Comparison of ENCODE assay signal across 23 cellular contexts in the genomic region with DNA sequence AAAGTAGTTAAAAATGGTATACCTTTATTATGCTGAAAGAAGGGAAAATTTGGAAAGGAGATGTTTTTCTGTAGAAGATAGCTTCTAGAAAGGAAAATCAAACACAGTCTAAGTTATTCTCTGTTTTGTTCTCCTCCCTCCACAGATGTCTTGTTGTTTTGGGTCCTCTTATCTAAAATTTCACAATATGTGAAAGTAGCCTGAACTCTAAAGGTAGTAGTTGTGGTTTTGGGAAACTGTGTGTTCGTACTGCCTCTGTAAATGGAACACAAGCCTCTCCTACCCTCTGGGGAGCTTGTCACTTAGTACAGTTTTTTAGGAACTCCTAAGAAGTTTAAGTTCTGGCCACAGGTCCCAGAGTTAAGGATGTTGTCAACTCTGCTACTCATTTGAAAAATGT.
A peak's percentile ranks its signal among the peaks of the same experiment; 100 is the strongest.
DNase-seq lines count a peak whose midpoint lies in the region; ATAC-seq and TF ChIP-seq lines count a peak whose summit lies in the region.
"Had no signal": no experiment of that assay in that cellular context is flagged by ENCODE, and none has a peak within 500 bp of the region (broad histone marks: within the 10 kb centered on the region; RNA-seq: fewer than 3 reads in every experiment).

No MANE protein-coding gene starts in this region.

- H3K9me2 ChIP-seq in Karpas-422 (replicated peaks; ENCODE audit: insufficient read depth, low read length): no peaks in the 10 kb centered on the region
- H3K9me2 ChIP-seq: SK-N-SH had no signal

- H4K20me1 ChIP-seq in Karpas-422 (ENCODE audit: insufficient read depth, low read depth, low read length) (no peaks in the 10 kb centered on the region), osteoblast (ENCODE audit: insufficient read depth, low read length) (no peaks in the 10 kb centered on the region)

- H3K27ac ChIP-seq in Karpas-422 (ENCODE audit: low read length) (no peak overlapping the region), osteoblast (ENCODE audit: low read depth, low read length) (peak overlapping the region; percentile 98)
- H3K27ac ChIP-seq: body of pancreas, colonic mucosa, Peyer's patch had no signal

- DNase-seq in activated naive CD4-positive, alpha-beta T cell treated with anti-CD3 and anti-CD28 coated beads for 36 hours: no peak
- DNase-seq in activated naive CD4-positive, alpha-beta T cell treated with anti-CD3 and anti-CD28 coated beads, Interleukin-2, amount 50 U/mL, for 72 hours (ENCODE audit: low spot score in 2 of 2): no peak
- DNase-seq in Karpas-422: no peak
- DNase-seq in amniotic epithelial cell (ENCODE audit: low read depth): peak; percentile 77
- no peak for DNase-seq in osteoblast (ENCODE audit: insufficient read length, low spot score, missing footprints)
- no peak for DNase-seq in T-cell
- DNase-seq in dermis blood vessel endothelial cell: no peak
- no peak for DNase-seq in NCI-H1105 (lab: John Stamatoyannopoulos, UW)
- DNase-seq: activated CD8-positive, alpha-beta T cell treated with anti-CD3 and anti-CD28 coated beads for 36 hours; activated naive CD4-positive, alpha-beta T cell treated with anti-CD3 and anti-CD28 coated beads, Interleukin-2, amount 50 U/mL, for 16 hours; activated T-cell treated with anti-CD3 and anti-CD28 coated beads, Interleukin-2, amount 50 U/mL, for 4 hours; body of pancreas; colonic mucosa; EL; NCI-H2107; NCI-H510A treated with DMSO at 0.1 percent for 48 hours; nephron progenitor cell; NK-92 treated with Interleukin-12 subunit alpha and Interleukin-12 subunit beta, amount 100 ng/mL, for 24 hours; Peyer's patch; SK-N-SH; substantia nigra; T-helper 9 cell had no signal

- H3K4me1 ChIP-seq in Karpas-422 (ENCODE audit: low read length) (peaks cover 38% of the 10 kb centered on the region), osteoblast (ENCODE audit: insufficient read depth, low read length) (peaks cover 63% of the 10 kb centered on the region)
- H3K4me1 ChIP-seq: colonic mucosa had no signal

- H3K36me3 ChIP-seq in Karpas-422 (ENCODE audit: insufficient read depth, low read length): no peaks in the 10 kb centered on the region; the same call in 1 of the 2 replicates
- no peaks in the 10 kb centered on the region for H3K36me3 ChIP-seq in osteoblast (ENCODE audit: insufficient read depth, low read length)
- H3K36me3 ChIP-seq: colonic mucosa, Peyer's patch had no signal

- H3K4me3 Mint-ChIP-seq in activated naive CD4-positive, alpha-beta T cell treated with anti-CD3 and anti-CD28 coated beads for 36 hours: no peak overlapping the region
- no peak overlapping the region for H3K4me3 Mint-ChIP-seq in T-cell
- H3K4me3 Mint-ChIP-seq: activated CD8-positive, alpha-beta T cell treated with anti-CD3 and anti-CD28 coated beads for 36 hours; activated T-cell treated with anti-CD3 and anti-CD28 coated beads, Interleukin-2, amount 50 U/mL, for 4 hours; nephron progenitor cell had no signal

- CTCF ChIA-PET in activated naive CD4-positive, alpha-beta T cell treated with anti-CD3 and anti-CD28 coated beads for 36 hours (lab: Charles Lee): interaction anchor here (1.3 kb wide), 2 partner anchors 9 to 13 kb away, joined by 3 to 4 read pairs; no protein-coding TSS in a partner anchor
- CTCF ChIA-PET in T-cell (lab: Charles Lee): no interaction called here

- H3K27me3 ChIP-seq in Karpas-422 (ENCODE audit: low read length) (no peaks in the 10 kb centered on the region), osteoblast (ENCODE audit: insufficient read depth, low read length) (no peaks in the 10 kb centered on the region)
- H3K27me3 ChIP-seq: body of pancreas, colonic mucosa, Peyer's patch had no signal

- no peak overlapping the region for H3K9ac ChIP-seq in Karpas-422 (ENCODE audit: low read length)
- H3K9ac ChIP-seq: SK-N-SH had no signal

- H3K4me3 ChIP-seq in Karpas-422 (ENCODE audit: low read length): no peak overlapping the region
- no peak overlapping the region for H3K4me3 ChIP-seq in osteoblast (ENCODE audit: insufficient read depth, low read length)
- H3K4me3 ChIP-seq: body of pancreas, colonic mucosa, Peyer's patch had no signal

- peak overlapping the region; percentile 5; the same call in 1 of the 2 replicates for H2AFZ ChIP-seq in Karpas-422 (ENCODE audit: low read length)
- peak overlapping the region; percentile 29 for H2AFZ ChIP-seq in osteoblast (ENCODE audit: low read length)

- peaks cover 5% of the 10 kb centered on the region for H3K9me3 Mint-ChIP-seq in activated naive CD4-positive, alpha-beta T cell treated with anti-CD3 and anti-CD28 coated beads for 36 hours
- peaks cover 0 to 5% of the 10 kb centered on the region in 2 donors for H3K9me3 Mint-ChIP-seq in activated naive CD4-positive, alpha-beta T cell treated with anti-CD3 and anti-CD28 coated beads, Interleukin-2, amount 50 U/mL, for 72 hours
- H3K9me3 Mint-ChIP-seq in T-cell: no peaks in the 10 kb centered on the region
- H3K9me3 Mint-ChIP-seq: activated T-cell treated with anti-CD3 and anti-CD28 coated beads, Interleukin-2, amount 50 U/mL, for 4 hours had no signal

- ATAC-seq in activated naive CD4-positive, alpha-beta T cell treated with anti-CD3 and anti-CD28 coated beads, Interleukin-2, amount 50 U/mL, for 72 hours: no peak
- no peak for ATAC-seq in T-cell (replicated peaks in 1 of 4)
- ATAC-seq: activated CD8-positive, alpha-beta T cell treated with anti-CD3 and anti-CD28 coated beads for 36 hours; activated T-cell treated with anti-CD3 and anti-CD28 coated beads, Interleukin-2, amount 50 U/mL, for 4 hours; body of pancreas; sciatic nerve had no signal

- peaks cover 55% of the 10 kb centered on the region for H3K4me1 Mint-ChIP-seq in activated naive CD4-positive, alpha-beta T cell treated with anti-CD3 and anti-CD28 coated beads for 36 hours (ENCODE audit: low read depth)
- peaks cover 41 to 51% (median 42%) of the 10 kb centered on the region in 3 donors for H3K4me1 Mint-ChIP-seq in T-cell

- no peak for TF ChIP-seq CTCF in osteoblast (IDR thresholded peaks at IDR 0.05; ENCODE audit: extremely low read depth, low read depth, low read length)

- POLR2A ChIA-PET in T-cell (lab: Charles Lee): no interaction called here

- H3K4me2 ChIP-seq in Karpas-422 (ENCODE audit: low read depth, low read length, poor library complexity, severe bottlenecking): peak overlapping the region; percentile 35
- H3K4me2 ChIP-seq in osteoblast (ENCODE audit: insufficient read depth, low read length): peak overlapping the region; percentile 40

- H3K27me3 Mint-ChIP-seq in activated naive CD4-positive, alpha-beta T cell treated with anti-CD3 and anti-CD28 coated beads for 36 hours (ENCODE audit: low read depth): no peaks in the 10 kb centered on the region
- no peaks in the 10 kb centered on the region for H3K27me3 Mint-ChIP-seq in T-cell
- H3K27me3 Mint-ChIP-seq: activated CD8-positive, alpha-beta T cell treated with anti-CD3 and anti-CD28 coated beads for 36 hours had no signal

- intact Hi-C loops in activated naive CD4-positive, alpha-beta T cell treated with anti-CD3 and anti-CD28 coated beads for 36 hours (cut with micrococcal nuclease): loop anchor here (5.0 to 10.0 kb wide), 5 partner anchors 475 to 1235 kb away; no protein-coding TSS in a partner anchor

- H3K9me3 ChIP-seq in Karpas-422 (ENCODE audit: low read length) (no peaks in the 10 kb centered on the region), osteoblast (ENCODE audit: low read depth, low read length) (no peaks in the 10 kb centered on the region)
- H3K9me3 ChIP-seq: body of pancreas, colonic mucosa, Peyer's patch, SK-N-SH had no signal

- H3K36me3 Mint-ChIP-seq in activated naive CD4-positive, alpha-beta T cell treated with anti-CD3 and anti-CD28 coated beads for 36 hours (ENCODE audit: low read depth): peaks cover 19% of the 10 kb centered on the region
- peaks cover 11 to 39% of the 10 kb centered on the region in 2 donors for H3K36me3 Mint-ChIP-seq in activated naive CD4-positive, alpha-beta T cell treated with anti-CD3 and anti-CD28 coated beads, Interleukin-2, amount 50 U/mL, for 72 hours
- peaks cover 8% of the 10 kb centered on the region for H3K36me3 Mint-ChIP-seq in T-cell

- H3K79me2 ChIP-seq in Karpas-422 (ENCODE audit: low read length): no peaks in the 10 kb centered on the region
- peaks cover 21% of the 10 kb centered on the region for H3K79me2 ChIP-seq in osteoblast (ENCODE audit: insufficient read depth, low read length)

- peak overlapping the region; percentile 11 for H3K27ac Mint-ChIP-seq in activated naive CD4-positive, alpha-beta T cell treated with anti-CD3 and anti-CD28 coated beads for 36 hours
- H3K27ac Mint-ChIP-seq in activated naive CD4-positive, alpha-beta T cell treated with anti-CD3 and anti-CD28 coated beads, Interleukin-2, amount 50 U/mL, for 72 hours: peak overlapping the region in 1 of 2 donors; percentile 29
- no peak overlapping the region for H3K27ac Mint-ChIP-seq in T-cell
- H3K27ac Mint-ChIP-seq: activated CD8-positive, alpha-beta T cell treated with anti-CD3 and anti-CD28 coated beads for 36 hours; nephron progenitor cell had no signal
